ENCODE assay signal across 2 cellular contexts in the genomic region with DNA sequence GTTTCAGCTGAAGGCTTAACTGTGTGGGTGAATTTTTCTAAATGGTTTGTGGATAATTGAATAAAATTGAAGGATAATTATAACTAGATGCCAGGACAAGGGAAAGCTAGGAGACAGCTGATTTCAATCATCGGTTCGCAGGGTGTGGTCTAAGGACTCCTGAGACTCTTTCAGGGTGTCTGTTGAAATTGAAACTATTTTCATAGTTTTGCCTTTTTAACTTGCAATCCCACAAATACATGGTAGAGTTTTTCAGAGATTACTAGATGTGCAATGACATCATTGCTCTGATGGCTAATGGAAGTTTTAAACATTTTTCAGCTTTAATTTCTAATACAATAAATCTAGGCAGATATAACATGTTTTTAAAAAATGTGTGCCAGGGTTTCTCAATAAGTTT.
TF ChIP-seq lines count a peak whose summit lies in the region.

No MANE protein-coding gene starts in this region.

TF ChIP-seq in GM23338, 12 proteins besides CTCF, POLR2A, EP300 and RAD21:
- no peak for TF ChIP-seq EZH2phosphoT487 (IDR thresholded peaks at IDR 0.05; ENCODE audit: unreplicated experiment)

TF ChIP-seq in SK-N-SH, 30 proteins besides CTCF, POLR2A, EP300 and RAD21:
- TF ChIP-seq TCF12 (IDR thresholded peaks at IDR 0.05) (peak; percentile 11; the same call in 1 of the 2 replicates), TEAD4 (IDR thresholded peaks at IDR 0.05; ENCODE audit: borderline replicate concordance, insufficient read depth) (no peak), FOXJ3 (CRISPR knock-in tag; IDR thresholded peaks at IDR 0.05) (no peak), NRF1 (IDR thresholded peaks at IDR 0.05; ENCODE audit: low read depth, low read length) (no peak)
- TF ChIP-seq, protein P1, sequence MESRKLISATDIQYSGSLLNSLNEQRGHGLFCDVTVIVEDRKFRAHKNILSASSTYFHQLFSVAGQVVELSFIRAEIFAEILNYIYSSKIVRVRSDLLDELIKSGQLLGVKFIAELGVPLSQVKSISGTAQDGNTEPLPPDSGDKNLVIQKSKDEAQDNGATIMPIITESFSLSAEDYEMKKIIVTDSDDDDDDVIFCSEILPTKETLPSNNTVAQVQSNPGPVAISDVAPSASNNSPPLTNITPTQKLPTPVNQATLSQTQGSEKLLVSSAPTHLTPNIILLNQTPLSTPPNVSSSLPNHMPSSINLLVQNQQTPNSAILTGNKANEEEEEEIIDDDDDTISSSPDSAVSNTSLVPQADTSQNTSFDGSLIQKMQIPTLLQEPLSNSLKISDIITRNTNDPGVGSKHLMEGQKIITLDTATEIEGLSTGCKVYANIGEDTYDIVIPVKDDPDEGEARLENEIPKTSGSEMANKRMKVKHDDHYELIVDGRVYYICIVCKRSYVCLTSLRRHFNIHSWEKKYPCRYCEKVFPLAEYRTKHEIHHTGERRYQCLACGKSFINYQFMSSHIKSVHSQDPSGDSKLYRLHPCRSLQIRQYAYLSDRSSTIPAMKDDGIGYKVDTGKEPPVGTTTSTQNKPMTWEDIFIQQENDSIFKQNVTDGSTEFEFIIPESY (IDR thresholded peaks at IDR 0.05; ENCODE audit: borderline replicate concordance, low read depth), result no peak
